33 cellular contexts compared by ENCODE assay signal in genomic region chr7:123774498-123774897, GRCh38.
"Had no signal": no experiment of that assay in that cellular context is flagged by ENCODE, and none has a peak within 500 bp of the region (broad histone marks: within the 10 kb centered on the region; RNA-seq: fewer than 3 reads in every experiment).

No MANE protein-coding gene starts in this region.

- H3K27ac ChIP-seq: adrenal gland, body of pancreas, esophagus squamous epithelium, gastroesophageal sphincter, heart right ventricle, WERI-Rb-1 had no signal

- H3K9me3 Mint-ChIP-seq: activated CD8-positive, alpha-beta T cell treated with anti-CD3 and anti-CD28 coated beads for 36 hours; activated naive CD4-positive, alpha-beta T cell treated with anti-CD3 and anti-CD28 coated beads for 36 hours; activated naive CD4-positive, alpha-beta T cell treated with anti-CD3 and anti-CD28 coated beads, Interleukin-2, amount 50 U/mL, for 24 hours; activated naive CD8-positive, alpha-beta T cell treated with anti-CD3 and anti-CD28 coated beads for 36 hours; activated naive CD8-positive, alpha-beta T cell treated with anti-CD3 and anti-CD28 coated beads, Interleukin-2, amount 50 U/mL, for 24 hours; activated T-helper 1 cell treated with anti-CD3 and anti-CD28 coated beads, Interleukin-12 subunit alpha, Interleukin-12 subunit beta, Interleukin-2, Interleukin-4 antibody, amounts not matched to agents 30 ng/mL and 10 ng/mL and 1 ng/mL, durations not matched to agents 14 hours and 24 hours and 36 hours; activated T-helper 2 cell treated with anti-CD3 and anti-CD28 coated beads, Interferon-gamma antibody, Interleukin-2, Interleukin-4, amounts not matched to agents 10 μg/mL and 5 μg/mL and 100 μg/mL, durations not matched to agents 14 hours and 24 hours and 36 hours; T-helper 2 cell treated with Interferon-gamma antibody and Interleukin-4, amounts not matched to agents 5 μg/mL and 100 μg/mL, for 36 hours had no signal

- H3K4me3 Mint-ChIP-seq: activated CD8-positive, alpha-beta T cell treated with anti-CD3 and anti-CD28 coated beads for 36 hours; activated naive CD4-positive, alpha-beta T cell treated with anti-CD3 and anti-CD28 coated beads for 36 hours; activated naive CD4-positive, alpha-beta T cell treated with anti-CD3 and anti-CD28 coated beads, Interleukin-2, amount 50 U/mL, for 24 hours; activated naive CD8-positive, alpha-beta T cell treated with anti-CD3 and anti-CD28 coated beads for 36 hours; activated naive CD8-positive, alpha-beta T cell treated with anti-CD3 and anti-CD28 coated beads, Interleukin-2, amount 50 U/mL, for 24 hours; activated T-helper 1 cell treated with anti-CD3 and anti-CD28 coated beads, Interleukin-12 subunit alpha, Interleukin-12 subunit beta, Interleukin-2, Interleukin-4 antibody, amounts not matched to agents 30 ng/mL and 10 ng/mL and 1 ng/mL, durations not matched to agents 14 hours and 24 hours and 36 hours; T-helper 17 cell; T-helper 2 cell treated with Interferon-gamma antibody and Interleukin-4, amounts not matched to agents 5 μg/mL and 100 μg/mL, for 36 hours had no signal

- H3K27ac Mint-ChIP-seq: activated CD8-positive, alpha-beta T cell treated with anti-CD3 and anti-CD28 coated beads for 36 hours; activated naive CD4-positive, alpha-beta T cell treated with anti-CD3 and anti-CD28 coated beads for 36 hours; activated naive CD4-positive, alpha-beta T cell treated with anti-CD3 and anti-CD28 coated beads, Interleukin-2, amount 50 U/mL, for 24 hours; activated naive CD8-positive, alpha-beta T cell treated with anti-CD3 and anti-CD28 coated beads for 36 hours; activated naive CD8-positive, alpha-beta T cell treated with anti-CD3 and anti-CD28 coated beads, Interleukin-2, amount 50 U/mL, for 24 hours; activated T-helper 1 cell treated with anti-CD3 and anti-CD28 coated beads, Interleukin-12 subunit alpha, Interleukin-12 subunit beta, Interleukin-2, Interleukin-4 antibody, amounts not matched to agents 30 ng/mL and 10 ng/mL and 1 ng/mL, durations not matched to agents 14 hours and 24 hours and 36 hours; activated T-helper 2 cell treated with anti-CD3 and anti-CD28 coated beads, Interferon-gamma antibody, Interleukin-2, Interleukin-4, amounts not matched to agents 10 μg/mL and 5 μg/mL and 100 μg/mL, durations not matched to agents 14 hours and 24 hours and 36 hours; T-helper 17 cell; T-helper 2 cell treated with Interferon-gamma antibody and Interleukin-4, amounts not matched to agents 5 μg/mL and 100 μg/mL, for 36 hours had no signal

- H3K4me1 Mint-ChIP-seq: activated naive CD4-positive, alpha-beta T cell treated with anti-CD3 and anti-CD28 coated beads, Interleukin-2, amount 50 U/mL, for 24 hours had no signal

- H3K9me3 ChIP-seq: adrenal gland, body of pancreas, esophagus squamous epithelium, gastroesophageal sphincter, heart right ventricle had no signal

- H3K4me1 ChIP-seq: adrenal gland, gastroesophageal sphincter had no signal

- H3K27me3 ChIP-seq: adrenal gland, body of pancreas had no signal

- H3K36me3 ChIP-seq: adrenal gland, esophagus squamous epithelium, gastroesophageal sphincter, heart right ventricle, WERI-Rb-1 had no signal

- ATAC-seq: activated CD8-positive, alpha-beta T cell treated with anti-CD3 and anti-CD28 coated beads for 36 hours; activated naive CD8-positive, alpha-beta T cell treated with anti-CD3 and anti-CD28 coated beads, Interleukin-2, amount 50 U/mL, for 24 hours; body of pancreas; gastroesophageal sphincter; heart right ventricle; T-helper 17 cell had no signal

- H3K36me3 Mint-ChIP-seq: activated naive CD4-positive, alpha-beta T cell treated with anti-CD3 and anti-CD28 coated beads, Interleukin-2, amount 50 U/mL, for 24 hours; activated naive CD8-positive, alpha-beta T cell treated with anti-CD3 and anti-CD28 coated beads for 36 hours had no signal

- DNase-seq: activated CD4-positive, alpha-beta T cell treated with anti-CD3 and anti-CD28 coated beads for 1 hour; activated CD4-positive, alpha-beta T cell treated with anti-CD3 and anti-CD28 coated beads for 4 hours; activated CD4-positive, alpha-beta T cell treated with anti-CD3 and anti-CD28 coated beads, Interleukin-2, amount 50 U/mL, for 1 hour; activated CD4-positive, alpha-beta T cell treated with anti-CD3 and anti-CD28 coated beads, Interleukin-2, amount 50 U/mL, for 48 hours; activated CD4-positive, CD25-positive, alpha-beta regulatory T cell; activated CD8-positive, alpha-beta memory T cell treated with anti-CD3 and anti-CD28 coated beads for 24 hours; activated CD8-positive, alpha-beta T cell treated with anti-CD3 and anti-CD28 coated beads for 36 hours; activated effector memory CD4-positive, alpha-beta T cell treated with anti-CD3 and anti-CD28 coated beads, Interleukin-2, amount 50 U/mL, for 16 hours; activated naive CD4-positive, alpha-beta T cell treated with anti-CD3 and anti-CD28 coated beads for 36 hours; activated naive CD8-positive, alpha-beta T cell treated with anti-CD3 and anti-CD28 coated beads for 36 hours; activated naive CD8-positive, alpha-beta T cell treated with anti-CD3 and anti-CD28 coated beads, Interleukin-2, amount 50 U/mL, for 24 hours; activated T-cell treated with anti-CD3 and anti-CD28 coated beads, Interleukin-2, amount 50 U/mL, for 1 hour; activated T-cell treated with anti-CD3 and anti-CD28 coated beads, Interleukin-2, amount 50 U/mL, for 48 hours; adrenal gland; amygdala; aorta; body of pancreas; caudate nucleus; cortex of kidney; dermis blood vessel endothelial cell; effector CD8-positive, alpha-beta T cell; esophagus squamous epithelium; foreskin melanocyte; heart right ventricle; T-helper 1 cell; T-helper 17 cell; T1000; WERI-Rb-1 had no signal

- H3K4me3 ChIP-seq: adrenal gland, body of pancreas, esophagus squamous epithelium, gastroesophageal sphincter, heart right ventricle had no signal
